Comparison of ENCODE assay signal across 10 cellular contexts in the genomic region with DNA sequence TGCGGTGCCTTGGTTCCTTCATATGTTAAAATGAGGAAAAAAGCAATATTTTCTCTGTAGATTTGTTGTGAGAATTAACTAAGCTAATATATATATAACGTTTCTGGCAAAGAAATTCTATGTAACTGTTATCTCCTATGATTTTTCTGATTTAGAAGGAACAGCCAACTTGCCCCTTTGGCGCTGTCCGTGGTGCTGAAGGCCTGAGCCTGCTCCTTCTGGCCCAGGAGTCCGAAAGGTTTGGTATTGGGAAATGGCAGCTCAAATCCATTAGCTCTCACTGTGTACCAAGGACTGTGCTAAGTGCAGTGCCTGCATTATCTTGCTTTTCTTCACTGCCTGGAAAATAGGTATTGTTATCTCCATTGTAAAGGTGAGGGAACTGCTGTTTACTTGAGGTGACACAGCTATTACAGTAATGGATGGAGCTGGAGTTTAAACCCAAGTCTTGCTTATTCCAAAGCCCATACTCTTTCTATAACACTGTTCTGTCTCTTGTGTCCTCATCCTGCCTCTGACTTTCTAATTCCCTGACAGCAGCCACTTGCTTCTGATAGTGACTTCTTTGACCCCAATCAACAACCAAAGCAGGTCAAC. TPM values are rescaled to one million over a fixed set of nuclear protein-coding genes. Genes with fewer than 3 reads are reported as not detected.
A peak's percentile ranks its signal among the peaks of the same experiment; 100 is the strongest.
DNase-seq lines count a peak whose midpoint lies in the region; ATAC-seq and TF ChIP-seq lines count a peak whose summit lies in the region.
"Had no signal": no experiment of that assay in that cellular context is flagged by ENCODE, and none has a peak within 500 bp of the region (broad histone marks: within the 10 kb centered on the region; RNA-seq: fewer than 3 reads in every experiment).

No MANE protein-coding gene starts in this region.

- H4K20me1 ChIP-seq in hepatocyte (ENCODE audit: insufficient read depth, poor library complexity, severe bottlenecking), result no peaks in the 10 kb centered on the region

- no peak overlapping the region for H2AFZ ChIP-seq in hepatocyte

- H3K36me3 ChIP-seq in hepatocyte (replicated peaks; ENCODE audit: insufficient read depth, low read depth) (no peaks in the 10 kb centered on the region), transverse colon (no peaks in the 10 kb centered on the region), suprapubic skin (no peaks in the 10 kb centered on the region)

- H3K27me3 ChIP-seq in hepatocyte (no peaks in the 10 kb centered on the region), transverse colon (no peaks in the 10 kb centered on the region), suprapubic skin (peaks cover 4% of the 10 kb centered on the region)

- H3K4me2 ChIP-seq in hepatocyte, result no peak overlapping the region

- no peak overlapping the region for H3K4me3 ChIP-seq in hepatocyte
- no peak overlapping the region for H3K4me3 ChIP-seq in transverse colon
- H3K4me3 ChIP-seq in suprapubic skin, result no peak overlapping the region

- H3K9me3 ChIP-seq in hepatocyte (ENCODE audit: low read depth) (no peaks in the 10 kb centered on the region), transverse colon (peaks cover 0 to 3% of the 10 kb centered on the region in 2 donors), suprapubic skin (peaks cover 5% of the 10 kb centered on the region)

- H3K9me2 ChIP-seq in hepatocyte (replicated peaks; ENCODE audit: insufficient read depth), result no peaks in the 10 kb centered on the region

- 38% methylated on average over 5 of the region's 5 CpGs for WGBS in hepatocyte (ENCODE audit: low lambda C conversion rate, missing lambda C conversion rate)
- WGBS in transverse colon (ENCODE audit: low coverage in 1 of 2), 2 donors, result 27 to 33% methylated on average over 4 to 5 of the region's 5 CpGs
- WGBS in suprapubic skin, result 33% methylated on average over 5 of the region's 5 CpGs

- TF ChIP-seq EP300 in transverse colon (IDR thresholded peaks at IDR 0.05; ENCODE audit: low read depth) (no peak), suprapubic skin (IDR thresholded peaks at IDR 0.05) (no peak)

- no peak for TF ChIP-seq CTCF in hepatocyte (IDR thresholded peaks at IDR 0.05; ENCODE audit: poor library complexity)
- no peak for TF ChIP-seq CTCF in transverse colon (IDR thresholded peaks at IDR 0.05)
- no peak for TF ChIP-seq CTCF in suprapubic skin (IDR thresholded peaks at IDR 0.05)

- H3K27ac ChIP-seq in hepatocyte (no peak overlapping the region), transverse colon (no peak overlapping the region), suprapubic skin (no peak overlapping the region)

- intact Hi-C loops in transverse colon (cut with DNase I; ENCODE audit: low total_unique reads), result no loop called here

- H3K4me1 ChIP-seq in hepatocyte (ENCODE audit: insufficient read depth), result peaks cover 10% of the 10 kb centered on the region
- no peaks in the 10 kb centered on the region for H3K4me1 ChIP-seq in transverse colon
- no peaks in the 10 kb centered on the region for H3K4me1 ChIP-seq in suprapubic skin

- peak in 3 of 4 experiments; percentile 4 to 18 (median 11) for DNase-seq in activated naive CD4-positive, alpha-beta T cell (lab: John Stamatoyannopoulos, UW)
- DNase-seq in activated naive CD4-positive, alpha-beta T cell treated with Interleukin-2 at 50 U/mL for 16 hours, result no peak
- DNase-seq in activated CD4-positive, alpha-beta T cell treated with anti-CD3 and anti-CD28 coated beads, Interleukin-2, amount 50 U/mL, for 1 hour, result peak; percentile 24
- DNase-seq in hepatocyte (ENCODE audit: low spot score), result peak; percentile 78
- DNase-seq in transverse colon, result peak; percentile 24
- DNase-seq in suprapubic skin (ENCODE audit: low spot score in 2 of 2), result no peak
- DNase-seq: activated gamma-delta T cell treated with Interleukin-2 at 50 U/mL for 16 hours had no signal

- ATAC-seq in GM18867 (IDR thresholded peaks at IDR 0.05; ENCODE audit: unreplicated experiment) (no peak), HG03457 (IDR thresholded peaks at IDR 0.05; ENCODE audit: unreplicated experiment) (no peak)

- in situ Hi-C loops in transverse colon (cut with MboI; ENCODE audit: low pct_ligation_motif_present in 1 of 4, low pct_unique_long_range_greater_than_20kb in 1 of 4, low sequenced_read_pairs in 3 of 4), result no loop called here

- no peak for TF ChIP-seq POLR2A in transverse colon (IDR thresholded peaks at IDR 0.05)
- TF ChIP-seq POLR2A in suprapubic skin (IDR thresholded peaks at IDR 0.05), result no peak

- no peaks in the 10 kb centered on the region for H3K79me2 ChIP-seq in hepatocyte

RNA-seq across cellular contexts. Expression of gene C1QL2, which starts 52.2 kb away (rescaled TPM):
- 3.7 and 4.9 TPM in 2 replicates for total RNA-seq in hepatocyte
- polyA plus RNA-seq in hepatocyte, result 9.9 and 12.9 TPM in 2 replicates
- not detected for total RNA-seq in transverse colon
- under 1 TPM in 1 of 4 donors, not detected in 3; 0.76 TPM for total RNA-seq in suprapubic skin
- total RNA-seq: CD4-positive, alpha-beta T cell had no signal

Comparison
In these comparisons a context has a peak if more than half of its experiments do, and no peak if none do; other contexts are left out.
1. DNase-seq: peak in activated naive CD4-positive, alpha-beta T cell (3 of 4), activated CD4-positive, alpha-beta T cell treated with anti-CD3 and anti-CD28 coated beads, Interleukin-2, amount 50 U/mL, for 1 hour (single experiment), hepatocyte (single experiment) and transverse colon (single experiment); none in activated naive CD4-positive, alpha-beta T cell treated with Interleukin-2 at 50 U/mL for 16 hours (single experiment) and suprapubic skin (0 of 2).